Comparison of ENCODE assay signal across 8 cellular contexts in genomic region chr3:129228891-129229585, GRCh38. TPM values are rescaled to one million over a fixed set of nuclear protein-coding genes. Genes with fewer than 3 reads are reported as not detected.
DNase-seq lines count a peak whose midpoint lies in the region; ATAC-seq, FAIRE-seq and TF ChIP-seq lines count a peak whose summit lies in the region.

No MANE protein-coding gene starts in this region.

- DNase-seq in CD14-positive monocyte (ENCODE audit: low spot score) (no peak), mucosa of descending colon (no peak), NCI-H510A treated with DMSO at 0.1 percent for 48 hours (lab: John Stamatoyannopoulos, UW) (no peak), pancreas (no peak), pons (ENCODE audit: low spot score) (no peak)

- peak overlapping the region in 1 of 2 donors; percentile 48 for H3K4me3 Mint-ChIP-seq in CD14-positive monocyte
- peak overlapping the region; percentile 77 for H3K4me3 Mint-ChIP-seq in dendritic cell treated with granulocyte-macrophage colony-stimulating factor and Interleukin-4, amounts not matched to agents 40 ng/mL and 50 ng/mL, for 4 days

- no peaks in the 10 kb centered on the region for H3K9me2 ChIP-seq in Loucy (replicated peaks; ENCODE audit: low read depth, low read length)

- peaks cover 0 to 4% (median 3%) of the 10 kb centered on the region in 3 donors for H3K27me3 Mint-ChIP-seq in CD14-positive monocyte (ENCODE audit: low read depth in 3 of 3)
- H3K27me3 Mint-ChIP-seq in dendritic cell treated with granulocyte-macrophage colony-stimulating factor and Interleukin-4, amounts not matched to agents 40 ng/mL and 50 ng/mL, for 4 days, result no peaks in the 10 kb centered on the region

- intact Hi-C loops in CD14-positive monocyte (cut with micrococcal nuclease), result no loop called here
- intact Hi-C loops in dendritic cell treated with granulocyte-macrophage colony-stimulating factor and Interleukin-4, amounts not matched to agents 40 ng/mL and 50 ng/mL, for 4 days (cut with micrococcal nuclease), result no loop called here
- intact Hi-C loops in mucosa of descending colon (cut with DNase I, micrococcal nuclease), result no loop called here
- intact Hi-C loops in pancreas (cut with DNase I), result no loop called here

- H3K4me2 ChIP-seq in Loucy (ENCODE audit: low read depth, low read length, poor library complexity, severe bottlenecking), result no peak overlapping the region

- H2AFZ ChIP-seq in Loucy (ENCODE audit: low read length), result peak overlapping the region; percentile 47; the same call in 1 of the 2 replicates

- H3K79me2 ChIP-seq in Loucy (ENCODE audit: insufficient read depth, low read length), result no peaks in the 10 kb centered on the region

- H3K27ac ChIP-seq in pancreas, result peak overlapping the region in 2 of 4 donors; percentile 23 to 50

- peaks cover 5% of the 10 kb centered on the region; the same call in 1 of the 2 replicates for H3F3A ChIP-seq in Loucy (ENCODE audit: low read depth)

- H3K4me1 ChIP-seq in Loucy (ENCODE audit: insufficient read depth, low read length, poor library complexity, severe bottlenecking) (peaks cover 25% of the 10 kb centered on the region), mucosa of descending colon (ENCODE audit: low read depth) (peaks cover 16% of the 10 kb centered on the region), pancreas (peaks cover 0 to 10% (median 10%) of the 10 kb centered on the region in 3 donors)

- H3K27me3 ChIP-seq in Loucy (ENCODE audit: insufficient read depth, low read length, poor library complexity, severe bottlenecking) (no peaks in the 10 kb centered on the region), pancreas (no peaks in the 10 kb centered on the region)

- H3K36me3 ChIP-seq in Loucy (ENCODE audit: insufficient read depth, low read length) (no peaks in the 10 kb centered on the region), mucosa of descending colon (ENCODE audit: low read depth) (no peaks in the 10 kb centered on the region), pancreas (no peaks in the 10 kb centered on the region)

- no peak overlapping the region for H3K9ac ChIP-seq in Loucy (ENCODE audit: low read depth, low read length, poor library complexity, severe bottlenecking)

- no peaks in the 10 kb centered on the region for H3K9me3 ChIP-seq in Loucy (ENCODE audit: insufficient read depth, low read depth, low read length)
- H3K9me3 ChIP-seq in mucosa of descending colon, result no peaks in the 10 kb centered on the region
- no peaks in the 10 kb centered on the region for H3K9me3 ChIP-seq in pancreas

- H3K4me3 ChIP-seq in Loucy (ENCODE audit: low read length, poor library complexity, severe bottlenecking), result no peak overlapping the region
- H3K4me3 ChIP-seq in mucosa of descending colon, result no peak overlapping the region
- H3K4me3 ChIP-seq in pancreas, result no peak overlapping the region

- peaks cover 83% of the 10 kb centered on the region for H3K4me1 Mint-ChIP-seq in CD14-positive monocyte
- H3K4me1 Mint-ChIP-seq in dendritic cell treated with granulocyte-macrophage colony-stimulating factor and Interleukin-4, amounts not matched to agents 40 ng/mL and 50 ng/mL, for 4 days (ENCODE audit: low read depth), result peaks cover 75% of the 10 kb centered on the region

- TF ChIP-seq CTCF in CD14-positive monocyte (IDR thresholded peaks at IDR 0.05), result no peak
- TF ChIP-seq CTCF in Loucy (conservative IDR thresholded peaks at IDR 0.05; ENCODE audit: low read length), result peak; percentile 39
- no peak for TF ChIP-seq CTCF in mucosa of descending colon (IDR thresholded peaks at IDR 0.05)
- no peak for TF ChIP-seq CTCF in pancreas (IDR thresholded peaks at IDR 0.05)

- peak overlapping the region; percentile 98 to 100 (median 99) for H3K27ac Mint-ChIP-seq in CD14-positive monocyte
- peak overlapping the region; percentile 100 for H3K27ac Mint-ChIP-seq in dendritic cell treated with granulocyte-macrophage colony-stimulating factor and Interleukin-4, amounts not matched to agents 40 ng/mL and 50 ng/mL, for 4 days

- peaks cover 7 to 10% of the 10 kb centered on the region in 2 donors for H3K36me3 Mint-ChIP-seq in CD14-positive monocyte
- H3K36me3 Mint-ChIP-seq in dendritic cell treated with granulocyte-macrophage colony-stimulating factor and Interleukin-4, amounts not matched to agents 40 ng/mL and 50 ng/mL, for 4 days (ENCODE audit: low read depth), result peaks cover 6% of the 10 kb centered on the region

- H4K20me1 ChIP-seq in Loucy (ENCODE audit: insufficient read depth, low read length, poor library complexity, severe bottlenecking), result no peaks in the 10 kb centered on the region

- WGBS in pancreas, 2 donors, result 78 to 82% methylated on average over 11 of the region's 11 CpGs

- peaks cover 0 to 4% (median 0%) of the 10 kb centered on the region in 7 donors for H3K9me3 Mint-ChIP-seq in CD14-positive monocyte
- no peaks in the 10 kb centered on the region for H3K9me3 Mint-ChIP-seq in dendritic cell treated with granulocyte-macrophage colony-stimulating factor and Interleukin-4, amounts not matched to agents 40 ng/mL and 50 ng/mL, for 4 days

- no peak for FAIRE-seq in pancreas (lab: Jason Lieb, UNC)

- peak; percentile 29 for ATAC-seq in mucosa of descending colon
- ATAC-seq in HG02571 (IDR thresholded peaks at IDR 0.05; ENCODE audit: unreplicated experiment), result no peak
- no peak for ATAC-seq in pancreas

RNA-seq across cellular contexts. Expression of gene COPG1, which starts 20.4 kb away (rescaled TPM):
- polyA plus RNA-seq in CD14-positive monocyte (10 to 100 TPM; 59.9 to 94.5 TPM), pancreas (10 to 100 TPM; 81.4 to 99.7 TPM)
- total RNA-seq in mucosa of descending colon (100 to 1,000 TPM; 157 to 274 (median 228) TPM), pancreas (100 to 1,000 TPM in 5 of 6 donors, 10 to 100 TPM in 1; 90.1 to 137 (median 110) TPM)

RNA-seq across cellular contexts. Expression of gene CNBP, which starts 45.3 kb away (rescaled TPM):
- polyA plus RNA-seq in CD14-positive monocyte, result 100 to 1,000 TPM; 845 to 946 TPM
- total RNA-seq in mucosa of descending colon, result 100 to 1,000 TPM; 223 to 353 (median 234) TPM
- total RNA-seq in pancreas, result 100 to 1,000 TPM; 169 to 277 (median 182) TPM
- polyA plus RNA-seq in pancreas, result 100 to 1,000 TPM; 178 to 258 TPM

RNA-seq across cellular contexts. Expression of gene HMCES, which starts 49.6 kb away (rescaled TPM):
- 10 to 100 TPM; 18.0 to 23.0 TPM for polyA plus RNA-seq in CD14-positive monocyte
- total RNA-seq in mucosa of descending colon, result 10 to 100 TPM; 37.0 to 44.1 (median 41.4) TPM
- total RNA-seq in pancreas, result 10 to 100 TPM in 4 of 6 donors, 1 to 10 TPM in 2; 8.1 to 14.0 (median 10.7) TPM
- 10 to 100 TPM in 1 of 2 donors, 1 to 10 TPM in 1; 8.0 to 22.5 TPM for polyA plus RNA-seq in pancreas
